32 cellular contexts compared by ENCODE assay signal in the genomic region with DNA sequence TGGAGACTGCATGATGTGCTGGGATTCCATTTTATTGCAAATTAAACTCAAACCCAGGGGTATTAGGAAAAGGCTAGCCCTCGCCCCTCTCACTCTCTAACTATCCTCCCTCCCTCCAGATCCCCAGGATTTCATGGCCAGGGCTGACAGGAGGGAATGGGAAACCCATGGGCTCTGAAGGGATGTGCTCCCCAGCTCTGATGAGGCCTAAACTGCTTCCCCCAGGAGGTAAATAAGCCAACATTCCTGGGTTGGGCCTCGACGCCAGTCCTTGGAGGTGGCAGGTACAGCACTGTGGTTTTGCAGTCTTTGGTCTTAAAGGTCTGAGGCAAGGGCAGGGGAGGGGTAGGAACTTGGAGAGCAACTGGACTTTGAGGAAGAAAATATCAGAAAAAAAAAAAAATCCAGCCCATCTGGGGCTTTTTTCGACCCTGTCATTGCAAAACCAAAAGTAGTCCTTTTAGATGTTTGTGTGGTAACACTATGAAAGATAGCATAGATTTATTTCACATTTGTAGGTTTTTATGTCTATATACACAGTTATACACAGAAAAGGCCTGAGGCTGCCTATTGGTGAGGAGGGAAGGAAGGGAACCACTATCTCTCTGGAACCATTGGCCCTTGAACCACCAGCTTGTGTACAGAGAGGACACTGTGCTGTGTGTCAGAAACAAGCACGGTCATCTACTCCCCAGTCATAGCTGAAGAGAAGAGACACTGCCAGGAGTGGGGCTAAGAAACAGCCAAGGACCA. TPM values are rescaled to one million over a fixed set of nuclear protein-coding genes. Genes with fewer than 3 reads are reported as not detected.
A peak's percentile ranks its signal among the peaks of the same experiment; 100 is the strongest.
DNase-seq lines count a peak whose midpoint lies in the region; ATAC-seq, FAIRE-seq and TF ChIP-seq lines count a peak whose summit lies in the region.
"Had no signal": no experiment of that assay in that cellular context is flagged by ENCODE, and none has a peak within 500 bp of the region (broad histone marks: within the 10 kb centered on the region; RNA-seq: fewer than 3 reads in every experiment).

No MANE protein-coding gene starts in this region.

- H3K4me2 ChIP-seq in MM.1S (ENCODE audit: low read depth, low read length) = no peak overlapping the region
- H3K4me2 ChIP-seq: SK-N-SH had no signal

- ATAC-seq in gastroesophageal sphincter = no peak
- ATAC-seq: effector memory CD8-positive, alpha-beta T cell; mucosa of descending colon; pancreas had no signal

- no peak overlapping the region for H3K27ac ChIP-seq in stomach
- no peak overlapping the region for H3K27ac ChIP-seq in gastroesophageal sphincter
- no peak overlapping the region for H3K27ac ChIP-seq in MM.1S (ENCODE audit: low read length)
- H3K27ac ChIP-seq: ascending aorta, foreskin keratinocyte, pancreas, upper lobe of left lung had no signal

- intact Hi-C loops in stomach (cut with DNase I; ENCODE audit: low total_unique reads) = no loop called here

- H3K27me3 ChIP-seq in bronchial epithelial cell (ENCODE audit: control insufficient read depth, insufficient read depth, low read length) (no peaks in the 10 kb centered on the region), stomach (peaks cover 0 to 26% (median 9%) of the 10 kb centered on the region in 3 donors), gastroesophageal sphincter (peaks cover 53% of the 10 kb centered on the region), MM.1S (replicated peaks; ENCODE audit: insufficient read depth, low read length) (no peaks in the 10 kb centered on the region)
- H3K27me3 ChIP-seq: ascending aorta, foreskin keratinocyte, pancreas, upper lobe of left lung had no signal

- DNase-seq in GM10266 (ENCODE audit: extremely low spot score) (peak; percentile 79), GM13977 (ENCODE audit: low spot score) (peak; percentile 81), bronchial epithelial cell (ENCODE audit: low read depth) (no peak), stomach (no peak), MM.1S (no peak)
- DNase-seq: activated CD4-positive, alpha-beta T cell treated with anti-CD3 and anti-CD28 coated beads for 48 hours; activated CD8-positive, alpha-beta memory T cell treated with anti-CD3 and anti-CD28 coated beads for 24 hours; activated gamma-delta T cell; activated naive CD8-positive, alpha-beta T cell treated with anti-CD3 and anti-CD28 coated beads, Interleukin-2, amount 10 ng/mL, durations not matched to agents 7 days and 5 days; caudate nucleus; cortex of kidney; effector memory CD8-positive, alpha-beta T cell; foreskin keratinocyte; GDM1; GOT3; mucosa of descending colon; NCI-H146; NCI-H2107; nephron progenitor cell; pancreas; retina; SK-N-SH; small intestine; stimulated activated CD4-positive, alpha-beta T cell treated with anti-CD3 and anti-CD28 coated beads, Interleukin-1b, Interleukin-23, amount 100 ng/mL, for 48 hours; stimulated activated CD8-positive, alpha-beta memory T cell treated with anti-CD3 and anti-CD28 coated beads, Interleukin-4, amount 100 ng/mL, for 48 hours; T-helper 2 cell; upper lobe of left lung had no signal

- H3F3A ChIP-seq in MM.1S (ENCODE audit: insufficient read depth, low read length) = no peaks in the 10 kb centered on the region

- H4K20me1 ChIP-seq in MM.1S (ENCODE audit: insufficient read depth, low read length) = no peaks in the 10 kb centered on the region

- TF ChIP-seq EP300 in stomach (IDR thresholded peaks at IDR 0.05) (no peak), gastroesophageal sphincter (IDR thresholded peaks at IDR 0.05) (no peak)

- no peak overlapping the region for H2AFZ ChIP-seq in MM.1S (ENCODE audit: low read length)

- in situ Hi-C loops in GM13977 (cut with MboI; ENCODE audit: low pct_unique_long_range_greater_than_20kb, low sequenced_read_pairs, unreplicated experiment) = no loop called here

- H3K9me3 ChIP-seq in stomach = no peaks in the 10 kb centered on the region
- H3K9me3 ChIP-seq in gastroesophageal sphincter = no peaks in the 10 kb centered on the region
- H3K9me3 ChIP-seq in MM.1S (replicated peaks; ENCODE audit: insufficient read depth, low read length) = no peaks in the 10 kb centered on the region
- H3K9me3 ChIP-seq: ascending aorta, mucosa of descending colon, pancreas, SK-N-SH, upper lobe of left lung had no signal

- FAIRE-seq in bronchial epithelial cell (lab: Jason Lieb, UNC) = peak; percentile 72
- FAIRE-seq: pancreas, small intestine had no signal

- no peaks in the 10 kb centered on the region for H3K9me2 ChIP-seq in MM.1S (replicated peaks; ENCODE audit: insufficient read depth, low read length)
- H3K9me2 ChIP-seq: SK-N-SH had no signal

- TF ChIP-seq POLR2A in stomach (IDR thresholded peaks at IDR 0.05) (no peak), gastroesophageal sphincter (IDR thresholded peaks at IDR 0.05) (no peak)

- no peak overlapping the region for H3K9ac ChIP-seq in MM.1S (ENCODE audit: low read length)
- H3K9ac ChIP-seq: SK-N-SH had no signal

- H3K4me3 ChIP-seq in bronchial epithelial cell (ENCODE audit: low read depth, low read length) = no peak overlapping the region
- H3K4me3 ChIP-seq in stomach = no peak overlapping the region
- no peak overlapping the region for H3K4me3 ChIP-seq in gastroesophageal sphincter
- H3K4me3 ChIP-seq in MM.1S (ENCODE audit: low read length) = no peak overlapping the region
- H3K4me3 ChIP-seq: ascending aorta, lung, mucosa of descending colon, pancreas, upper lobe of left lung had no signal

- TF ChIP-seq CTCF in GM10266 (IDR thresholded peaks at IDR 0.05; ENCODE audit: control insufficient read depth, insufficient read depth, low read depth, missing control alignments) (no peak), GM13977 (IDR thresholded peaks at IDR 0.05; ENCODE audit: extremely low read depth, insufficient read depth, missing control alignments) (no peak), bronchial epithelial cell (IDR thresholded peaks at IDR 0.05; ENCODE audit: insufficient read depth, low read length, severe bottlenecking) (no peak), stomach (IDR thresholded peaks at IDR 0.05) (no peak), gastroesophageal sphincter (IDR thresholded peaks at IDR 0.05) (no peak), MM.1S (IDR thresholded peaks at IDR 0.05; ENCODE audit: low read length) (no peak)

- no peaks in the 10 kb centered on the region for H3K79me2 ChIP-seq in MM.1S (ENCODE audit: low read length)

- H3K36me3 ChIP-seq in bronchial epithelial cell (ENCODE audit: control insufficient read depth, insufficient read depth, low read length) (no peaks in the 10 kb centered on the region), stomach (peaks cover 0 to 7% (median 3%) of the 10 kb centered on the region in 4 donors), gastroesophageal sphincter (no peaks in the 10 kb centered on the region), MM.1S (replicated peaks; ENCODE audit: insufficient read depth, low read length) (no peaks in the 10 kb centered on the region)
- H3K36me3 ChIP-seq: ascending aorta, pancreas had no signal

- 68 to 76% (median 69%) methylated on average over 5 of the region's 5 CpGs for WGBS in stomach, 5 donors
- WGBS in gastroesophageal sphincter (ENCODE audit: low coverage in 1 of 2), 2 donors = 83 to 100% methylated on average over 1 to 2 of the region's 5 CpGs

- H3K4me1 ChIP-seq in stomach (peaks cover 0 to 11% (median 7%) of the 10 kb centered on the region in 4 donors), gastroesophageal sphincter (peaks cover 0 to 6% (median 0%) of the 10 kb centered on the region in 3 donors), MM.1S (ENCODE audit: low read length) (peaks cover 6% of the 10 kb centered on the region; the same call in 1 of the 2 replicates)
- H3K4me1 ChIP-seq: foreskin keratinocyte had no signal

RNA-seq across cellular contexts. Expression of a gene that starts 12.0 kb away (rescaled TPM):
- total RNA-seq in bronchial epithelial cell = 0.26 and 0.64 TPM in 2 replicates
- 1 to 10 TPM in 3 of 5 donors, not detected in 2; 1.8 to 5.2 (median 2.5) TPM for total RNA-seq in stomach
- polyA plus RNA-seq in stomach = under 1 TPM; 0.31 to 0.92 (median 0.68) TPM
- total RNA-seq in gastroesophageal sphincter = 1 to 10 TPM in 1 of 4 donors, under 1 TPM in 3; 0.27 to 1.4 (median 0.58) TPM

RNA-seq across cellular contexts. Expression of a gene that starts 18.5 kb away (rescaled TPM):
- total RNA-seq in bronchial epithelial cell = 13.7 and 31.1 TPM in 2 replicates
- 10 to 100 TPM in 4 of 5 donors, 1 to 10 TPM in 1; 7.5 to 27.4 (median 19.6) TPM for total RNA-seq in stomach
- 10 to 100 TPM; 16.8 to 28.5 (median 27.6) TPM for polyA plus RNA-seq in stomach
- 10 to 100 TPM; 40.1 to 72.3 (median 52.8) TPM for total RNA-seq in gastroesophageal sphincter

RNA-seq across cellular contexts. Expression of a gene that starts 21.2 kb away (rescaled TPM):
- total RNA-seq in bronchial epithelial cell (47.7 and 77.2 TPM in 2 replicates), stomach (100 to 1,000 TPM in 1 of 5 donors, 10 to 100 TPM in 4; 12.3 to 161 (median 61.6) TPM), gastroesophageal sphincter (10 to 100 TPM; 41.9 to 59.6 (median 54.4) TPM)
- 10 to 100 TPM; 66.7 to 93.3 (median 74.5) TPM for polyA plus RNA-seq in stomach

RNA-seq across cellular contexts. Expression of a gene that starts 59.9 kb away (rescaled TPM):
- total RNA-seq in bronchial epithelial cell (under 0.01 and 0.26 TPM in 2 replicates), stomach (under 1 TPM in 1 of 5 donors, not detected in 4; 0.87 TPM), gastroesophageal sphincter (not detected)
- polyA plus RNA-seq in stomach = 1 to 10 TPM in 1 of 3 donors, under 1 TPM in 2; 0.31 to 1.4 (median 0.53) TPM
- total RNA-seq: ascending aorta, LHCN-M2 had no signal
- polyA plus RNA-seq: BJ had no signal

Comparison
In these comparisons a context has a peak if more than half of its experiments do, and no peak if none do; other contexts are left out.
1. DNase-seq: peak in GM10266 (single experiment) and GM13977 (single experiment); none in bronchial epithelial cell (single experiment), stomach (single experiment) and MM.1S (single experiment).